8 cellular contexts compared by ENCODE assay signal in the genomic region with DNA sequence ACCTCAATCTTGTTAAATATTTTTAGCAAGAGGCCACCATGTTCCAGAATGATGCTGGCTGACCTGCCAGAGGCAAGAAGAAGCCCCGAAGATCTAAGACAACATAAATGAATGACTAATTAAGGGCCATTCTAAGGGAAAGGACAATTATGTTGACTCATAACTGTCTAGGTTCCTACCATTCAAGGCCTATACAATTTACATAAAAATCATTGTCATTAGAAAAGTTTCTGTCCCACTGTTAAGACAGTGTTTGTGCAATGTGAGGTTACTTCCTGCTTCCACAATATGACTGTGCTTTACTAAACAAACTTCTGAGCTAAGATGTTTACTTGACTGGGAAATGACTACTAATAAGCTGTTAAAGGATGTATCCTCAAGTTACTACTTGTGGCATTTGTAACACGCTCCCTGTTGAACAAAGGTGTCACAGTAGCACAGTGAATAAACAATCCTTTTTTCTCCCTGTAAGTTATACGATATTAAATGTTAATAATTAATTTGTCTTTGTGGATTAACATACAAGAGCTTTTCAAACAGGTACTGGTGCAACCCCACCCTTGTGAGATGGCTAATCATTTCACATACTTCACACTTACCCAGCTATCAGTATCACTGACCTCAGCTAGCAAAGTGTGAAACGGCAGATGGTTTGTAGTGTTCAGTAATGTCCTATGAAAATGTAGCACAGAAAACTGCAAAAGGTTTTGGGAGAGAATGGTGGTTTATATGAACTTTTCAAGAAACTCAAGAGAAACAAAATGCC.
DNase-seq lines count a peak whose midpoint lies in the region; ATAC-seq and TF ChIP-seq lines count a peak whose summit lies in the region.

No MANE protein-coding gene starts in this region.

- H3K27me3 Mint-ChIP-seq in mesothelial cell of epicardium (ENCODE audit: low read depth) = no peaks in the 10 kb centered on the region

- H3K4me1 Mint-ChIP-seq in mesothelial cell of epicardium = peaks cover 31% of the 10 kb centered on the region

- ATAC-seq in GM18517 (IDR thresholded peaks at IDR 0.05; ENCODE audit: unreplicated experiment) = peak; percentile 51
- ATAC-seq in HG02588 (IDR thresholded peaks at IDR 0.05; ENCODE audit: unreplicated experiment) = peak; percentile 60

- no peak for TF ChIP-seq POLR2A in erythroblast (IDR thresholded peaks at IDR 0.05; ENCODE audit: low read length)

- H3K4me3 Mint-ChIP-seq in mesothelial cell of epicardium = no peak overlapping the region

- H3K36me3 Mint-ChIP-seq in mesothelial cell of epicardium = no peaks in the 10 kb centered on the region

- in situ Hi-C loops in KBM-7 (cut with MboI; ENCODE audit: low pct_unique_long_range_greater_than_20kb, low sequenced_read_pairs) = no loop called here

- DNase-seq in NOMO-1 treated with DMSO at 0.1 percent for 48 hours (lab: John Stamatoyannopoulos, UW; ENCODE audit: unreplicated experiment) = peak; percentile 58
- no peak for DNase-seq in mesothelial cell of epicardium (ENCODE audit: low spot score in 2 of 2, unreplicated experiment in 2 of 2)
- no peak for DNase-seq in C1 segment of cervical spinal cord (lab: John Stamatoyannopoulos, UW)
- DNase-seq in occipital lobe (lab: John Stamatoyannopoulos, UW) = no peak
- no peak for DNase-seq in erythroblast (lab: John Stamatoyannopoulos, UW)
- no peak for DNase-seq in KBM-7

- TF ChIP-seq CTCF in mesothelial cell of epicardium (IDR thresholded peaks at IDR 0.05; ENCODE audit: unreplicated experiment) = no peak

- H3K27ac Mint-ChIP-seq in mesothelial cell of epicardium = peak overlapping the region; percentile 18

- no peaks in the 10 kb centered on the region for H3K9me3 Mint-ChIP-seq in mesothelial cell of epicardium
